In genomic region chr17:17305282-17305801, GRCh38 we compare ENCODE assay signal across 8 cellular contexts. TPM values are rescaled to one million over a fixed set of nuclear protein-coding genes. Genes with fewer than 3 reads are reported as not detected.
DNase-seq lines count a peak whose midpoint lies in the region; ATAC-seq and TF ChIP-seq lines count a peak whose summit lies in the region.

No MANE protein-coding gene starts in this region.

- peaks cover 36% of the 10 kb centered on the region for H3K4me1 ChIP-seq in CD8-positive, alpha-beta T cell (ENCODE audit: insufficient read depth, low read length)

- H3K27me3 Mint-ChIP-seq in CD8-positive, alpha-beta T cell (ENCODE audit: low read depth), result no peaks in the 10 kb centered on the region
- H3K27me3 Mint-ChIP-seq in activated naive CD4-positive, alpha-beta T cell treated with anti-CD3 and anti-CD28 coated beads for 36 hours (ENCODE audit: low read depth), result no peaks in the 10 kb centered on the region

- peak; percentile 62 for ATAC-seq in CD8-positive, alpha-beta T cell
- peak; percentile 64 for ATAC-seq in HG03342 (IDR thresholded peaks at IDR 0.05; ENCODE audit: unreplicated experiment)

- H3K9me3 ChIP-seq in CD8-positive, alpha-beta T cell (ENCODE audit: low read length), result no peaks in the 10 kb centered on the region

- POLR2A ChIA-PET in CD8-positive, alpha-beta T cell (lab: Charles Lee), result interaction anchor here (1.4 to 1.5 kb wide), 2 partner anchors 21 to 24 kb away, joined by 5 read pairs; partner anchors contain the start of gene COPS3

- DNase-seq in CD8-positive, alpha-beta T cell, result peak in 6 of 7 experiments; percentile 38 to 74 (median 56)
- DNase-seq in GM19238 (ENCODE audit: insufficient read length, low spot score) (peak; percentile 71), SIG-M5 (lab: John Stamatoyannopoulos, UW) (peak; percentile 39), posterior cingulate gyrus (peak in 6 of 10 donors; percentile 32 to 91 (median 63)), iPS-NIHi11 (ENCODE audit: low spot score) (no peak), coronary artery (ENCODE audit: low spot score) (no peak)
- DNase-seq in activated naive CD4-positive, alpha-beta T cell treated with anti-CD3 and anti-CD28 coated beads for 36 hours, result peak; percentile 68

- no peak overlapping the region for H3K4me3 ChIP-seq in CD8-positive, alpha-beta T cell (ENCODE audit: low read depth, low read length)
- no peak overlapping the region for H3K4me3 ChIP-seq in coronary artery

- no peak for TF ChIP-seq CTCF in CD8-positive, alpha-beta T cell (IDR thresholded peaks at IDR 0.05)
- TF ChIP-seq CTCF in coronary artery (IDR thresholded peaks at IDR 0.05), result no peak

- peak overlapping the region; percentile 86 for H3K27ac Mint-ChIP-seq in CD8-positive, alpha-beta T cell
- peak overlapping the region; percentile 37 for H3K27ac Mint-ChIP-seq in activated naive CD4-positive, alpha-beta T cell treated with anti-CD3 and anti-CD28 coated beads for 36 hours

- peak overlapping the region; percentile 74 for H3K4me3 Mint-ChIP-seq in CD8-positive, alpha-beta T cell
- H3K4me3 Mint-ChIP-seq in activated naive CD4-positive, alpha-beta T cell treated with anti-CD3 and anti-CD28 coated beads for 36 hours, result peak overlapping the region; percentile 61

- no peaks in the 10 kb centered on the region for H3K27me3 ChIP-seq in CD8-positive, alpha-beta T cell (ENCODE audit: insufficient read depth, low read length)

- no peaks in the 10 kb centered on the region for H3K36me3 ChIP-seq in CD8-positive, alpha-beta T cell (ENCODE audit: insufficient read depth, low read length)

- H3K36me3 Mint-ChIP-seq in CD8-positive, alpha-beta T cell, result no peaks in the 10 kb centered on the region
- peaks cover 2% of the 10 kb centered on the region for H3K36me3 Mint-ChIP-seq in activated naive CD4-positive, alpha-beta T cell treated with anti-CD3 and anti-CD28 coated beads for 36 hours (ENCODE audit: low read depth)

- CTCF ChIA-PET in CD8-positive, alpha-beta T cell (lab: Charles Lee), result interaction anchor here (0.7 to 2.2 kb wide), 2 partner anchors 7 to 54 kb away, joined by 3 to 7 read pairs; no protein-coding TSS in a partner anchor
- CTCF ChIA-PET in activated naive CD4-positive, alpha-beta T cell treated with anti-CD3 and anti-CD28 coated beads for 36 hours (lab: Charles Lee), result interaction anchor here (0.6 kb wide), 1 partner anchor 545 kb away, joined by 3 read pairs; no protein-coding TSS in a partner anchor

- H3K9me3 Mint-ChIP-seq in CD8-positive, alpha-beta T cell, result no peaks in the 10 kb centered on the region
- H3K9me3 Mint-ChIP-seq in activated naive CD4-positive, alpha-beta T cell treated with anti-CD3 and anti-CD28 coated beads for 36 hours, result no peaks in the 10 kb centered on the region

- intact Hi-C loops in CD8-positive, alpha-beta T cell (cut with DNase I, micrococcal nuclease), result loop anchor here (1.0 to 2.0 kb wide), 2 partner anchors 24 to 69 kb away; partner anchors contain the start of genes COPS3 (in 1 of the 2) and FLCN (in 1 of the 2)
- intact Hi-C loops in activated naive CD4-positive, alpha-beta T cell treated with anti-CD3 and anti-CD28 coated beads for 36 hours (cut with micrococcal nuclease), result loop anchor here (2.0 kb wide), 2 partner anchors 129 to 263 kb away; partner anchors contain the start of gene MPRIP
- intact Hi-C loops in posterior cingulate gyrus (cut with DNase I), result no loop called here

- H3K4me1 Mint-ChIP-seq in CD8-positive, alpha-beta T cell (ENCODE audit: low read depth), result peaks cover 28% of the 10 kb centered on the region
- peaks cover 28% of the 10 kb centered on the region for H3K4me1 Mint-ChIP-seq in activated naive CD4-positive, alpha-beta T cell treated with anti-CD3 and anti-CD28 coated beads for 36 hours (ENCODE audit: low read depth)

- peak overlapping the region; percentile 33 for H3K27ac ChIP-seq in CD8-positive, alpha-beta T cell (ENCODE audit: low read depth, low read length)
- H3K27ac ChIP-seq in coronary artery, result no peak overlapping the region

RNA-seq across cellular contexts. Expression of gene NT5M, which starts 2.2 kb away (rescaled TPM):
- 1 to 10 TPM; 2.2 to 2.4 TPM for total RNA-seq in CD8-positive, alpha-beta T cell
- total RNA-seq in activated naive CD4-positive, alpha-beta T cell treated with anti-CD3 and anti-CD28 coated beads for 36 hours, result 1 to 10 TPM; 7.7 to 8.1 TPM

RNA-seq across cellular contexts. Expression of gene COPS3, which starts 24.3 kb away (rescaled TPM):
- 10 to 100 TPM; 94.1 to 96.3 TPM for total RNA-seq in CD8-positive, alpha-beta T cell
- total RNA-seq in activated naive CD4-positive, alpha-beta T cell treated with anti-CD3 and anti-CD28 coated beads for 36 hours, result 100 to 1,000 TPM; 103 to 104 TPM

Comparison
In these comparisons a context has a peak if more than half of its experiments do, and no peak if none do; other contexts are left out.
1. DNase-seq: peak in CD8-positive, alpha-beta T cell (6 of 7), GM19238 (single experiment), SIG-M5 (single experiment), activated naive CD4-positive, alpha-beta T cell treated with anti-CD3 and anti-CD28 coated beads for 36 hours (single experiment) and posterior cingulate gyrus (6 of 10); none in iPS-NIHi11 (single experiment) and coronary artery (single experiment).